ENCODE assay signal across 8 cellular contexts in genomic region chr3:165195628-165196576, GRCh38. TPM values are rescaled to one million over a fixed set of nuclear protein-coding genes. Genes with fewer than 3 reads are reported as not detected.
DNase-seq lines count a peak whose midpoint lies in the region; TF ChIP-seq lines count a peak whose summit lies in the region.

TSS of gene SLITRK3 (minus strand) at chr3:165196384. CDS start at chr3:165190830, 5,554 bp downstream.

- no peaks in the 10 kb centered on the region for H3K9me3 ChIP-seq in BE2C

- peak within 1 kb of the TSS; percentile 53 for H3K4me3 ChIP-seq in BE2C (ENCODE audit: low read depth, low read length)
- peak within 1 kb of the TSS; percentile 28 for H3K4me3 ChIP-seq in epithelial cell of proximal tubule (ENCODE audit: low read depth, low read length)

- TF ChIP-seq CTCF in BE2C (IDR thresholded peaks at IDR 0.05; ENCODE audit: low read depth, low read length) (no peak), epithelial cell of proximal tubule (conservative IDR thresholded peaks at IDR 0.05; ENCODE audit: low read depth, low read length) (no peak), nephron progenitor cell (IDR thresholded peaks at IDR 0.05) (no peak)

- H3K27ac Mint-ChIP-seq in nephron progenitor cell, result no peak within 1 kb of the TSS

- H3K4me1 Mint-ChIP-seq in nephron progenitor cell, result peaks cover 47% of the 10 kb centered on the region

- no peaks in the 10 kb centered on the region for H3K36me3 Mint-ChIP-seq in nephron progenitor cell (ENCODE audit: low read depth)

- H3K27me3 ChIP-seq in BE2C, result peaks cover 78% of the 10 kb centered on the region

- H3K4me3 Mint-ChIP-seq in nephron progenitor cell, result peak within 1 kb of the TSS; percentile 90

- peaks cover 74% of the 10 kb centered on the region for H3K27me3 Mint-ChIP-seq in nephron progenitor cell (ENCODE audit: low read depth, poor library complexity)

- peak; percentile 4 for DNase-seq in BE2C
- DNase-seq in NCI-H1105 treated with DMSO at 0.1 percent for 48 hours (lab: John Stamatoyannopoulos, UW), result peak; percentile 74
- DNase-seq in epithelial cell of proximal tubule (ENCODE audit: low read depth), result no peak
- DNase-seq in nephron progenitor cell, result peak; percentile 27
- no peak for DNase-seq in middle frontal gyrus (ENCODE audit: extremely low spot score, low spot score)
- DNase-seq in mesenteric fat pad (ENCODE audit: low spot score), result no peak
- no peak for DNase-seq in pons (ENCODE audit: low spot score)
- DNase-seq in kidney glomerular epithelial cell (lab: John Stamatoyannopoulos, UW), result no peak

- H3K36me3 ChIP-seq in BE2C, result no peaks in the 10 kb centered on the region

- H3K4me1 ChIP-seq in BE2C, result peaks cover 5% of the 10 kb centered on the region; the same call in 1 of the 2 replicates

- no peaks in the 10 kb centered on the region for H3K9me3 Mint-ChIP-seq in nephron progenitor cell

RNA-seq across cellular contexts. Expression of gene SLITRK3, which starts in this region (rescaled TPM):
- not detected for polyA plus RNA-seq in BE2C (2012; ENCODE audit: insufficient read depth, insufficient read length, low read depth)
- total RNA-seq in epithelial cell of proximal tubule, result not detected in 2 replicates
- not detected for total RNA-seq in mesenteric fat pad

Comparison
In these comparisons a context has a peak if more than half of its experiments do, and no peak if none do; other contexts are left out.
1. DNase-seq: peak in BE2C (single experiment), NCI-H1105 treated with DMSO at 0.1 percent for 48 hours (single experiment) and nephron progenitor cell (single experiment); none in epithelial cell of proximal tubule (single experiment), middle frontal gyrus (single experiment), mesenteric fat pad (single experiment), pons (single experiment) and kidney glomerular epithelial cell (single experiment).